ENCODE assay signal across 16 cellular contexts in genomic region chr17:31074772-31075538, GRCh38. TPM values are rescaled to one million over a fixed set of nuclear protein-coding genes. Genes with fewer than 3 reads are reported as not detected.
DNase-seq lines count a peak whose midpoint lies in the region; ATAC-seq, FAIRE-seq and TF ChIP-seq lines count a peak whose summit lies in the region.
"Had no signal": no experiment of that assay in that cellular context is flagged by ENCODE, and none has a peak within 500 bp of the region (broad histone marks: within the 10 kb centered on the region; RNA-seq: fewer than 3 reads in every experiment).

No MANE protein-coding gene starts in this region.

- H3K36me3 ChIP-seq in thyroid gland = no peaks in the 10 kb centered on the region
- no peaks in the 10 kb centered on the region for H3K36me3 ChIP-seq in HepG2 (replicated peaks in 1 of 2; ENCODE audit: control insufficient read depth in 1 of 2, insufficient read depth in 2 of 2, low read length in 2 of 2)
- H3K36me3 ChIP-seq: transverse colon, WERI-Rb-1 had no signal

- peak; percentile 27 for DNase-seq in NCI-H2171 treated with DMSO at 0.1 percent for 48 hours (lab: John Stamatoyannopoulos, UW)
- no peak for DNase-seq in NCI-H2171 (lab: John Stamatoyannopoulos, UW)
- DNase-seq in RWPE1 (ENCODE audit: low spot score) = no peak
- peak; percentile 20 for DNase-seq in fibroblast of villous mesenchyme (ENCODE audit: low read depth)
- peak; percentile 13 to 20 for DNase-seq in thyroid gland
- no peak for DNase-seq in retina
- DNase-seq in HepG2 (ENCODE audit: low spot score) = no peak
- DNase-seq: 8988T; activated naive CD8-positive, alpha-beta T cell treated with anti-CD3 and anti-CD28 coated beads for 36 hours; dorsolateral prefrontal cortex; NCI-H1417 treated with DMSO at 0.1 percent for 48 hours; nucleus accumbens; SHP77 treated with DMSO at 0.1 percent for 48 hours; transverse colon; WERI-Rb-1 had no signal

- H3K27me3 ChIP-seq in thyroid gland = no peaks in the 10 kb centered on the region
- H3K27me3 ChIP-seq in HepG2 (ENCODE audit: control insufficient read depth in 1 of 2, insufficient read depth in 2 of 2, low read length in 2 of 2) = no peaks in the 10 kb centered on the region
- H3K27me3 ChIP-seq: dorsolateral prefrontal cortex, transverse colon had no signal

- H4K20me1 ChIP-seq in HepG2 (ENCODE audit: insufficient read depth, low read length) = no peaks in the 10 kb centered on the region

- CTCF ChIA-PET in RWPE1 (lab: Yijun Ruan, JAX) = interaction anchor here (0.6 kb wide), 2 partner anchors 35 to 614 kb away, joined by 3 to 4 read pairs; no protein-coding TSS in a partner anchor
- CTCF ChIA-PET in HepG2 (lab: Yijun Ruan, JAX; ENCODE audit: low intra/inter-chr PET ratio, low total read pairs) = no interaction called here

- H3K9me3 ChIP-seq in thyroid gland (no peaks in the 10 kb centered on the region), HepG2 (ENCODE audit: low read length) (no peaks in the 10 kb centered on the region)
- H3K9me3 ChIP-seq: transverse colon had no signal

- no peaks in the 10 kb centered on the region for H3K79me2 ChIP-seq in HepG2 (ENCODE audit: insufficient read depth, low read length)

- H3K4me3 ChIP-seq in fibroblast of villous mesenchyme (ENCODE audit: low read depth, low read length) (no peak overlapping the region), thyroid gland (replicated peaks in 1 of 3) (no peak overlapping the region), HepG2 (replicated peaks in 1 of 3; ENCODE audit: insufficient read depth in 1 of 3, low read depth in 2 of 3, low read length in 3 of 3) (no peak overlapping the region)
- H3K4me3 ChIP-seq: dorsolateral prefrontal cortex, transverse colon had no signal

- no peak overlapping the region for H3K4me2 ChIP-seq in HepG2 (ENCODE audit: low read depth, low read length)

- H3K27ac ChIP-seq in RWPE1 (peak overlapping the region; percentile 9; the same call in 1 of the 2 replicates), thyroid gland (no peak overlapping the region), HepG2 (ENCODE audit: extremely low read length, insufficient read depth, low read length) (no peak overlapping the region)
- H3K27ac ChIP-seq: dorsolateral prefrontal cortex, transverse colon, WERI-Rb-1 had no signal

- H3K9ac ChIP-seq in HepG2 (ENCODE audit: insufficient read depth, low read depth, low read length) = no peak overlapping the region

- no peak for FAIRE-seq in HepG2 (lab: Jason Lieb, UNC)

- WGBS in thyroid gland, 2 donors = 36 to 38% methylated on average over 4 of the region's 4 CpGs
- 19% methylated on average over 4 of the region's 4 CpGs for WGBS in HepG2 (ENCODE audit: low lambda C conversion rate)

- in situ Hi-C loops in HepG2 (cut with HindIII; ENCODE audit: extremely low pct_ligation_motif_present, low pct_unique_long_range_greater_than_20kb) = no loop called here

- H2AFZ ChIP-seq in HepG2 (ENCODE audit: low read length) = no peak overlapping the region

- no peak for TF ChIP-seq RAD21 in HepG2 (CRISPR knock-in tag; IDR thresholded peaks at IDR 0.05)

- TF ChIP-seq EP300 in HepG2 (IDR thresholded peaks at IDR 0.05; ENCODE audit: low read depth in 2 of 2, low read length in 2 of 2) = no peak
- TF ChIP-seq EP300 in HepG2 (CRISPR knock-in tag; IDR thresholded peaks at IDR 0.05; ENCODE audit: borderline replicate concordance) = no peak

- intact Hi-C loops in thyroid gland (cut with DNase I) (no loop called here), HepG2 (cut with micrococcal nuclease; ENCODE audit: unreplicated experiment) (no loop called here)

- TF ChIP-seq CTCF in RWPE1 (conservative IDR thresholded peaks at IDR 0.05; ENCODE audit: low read depth) (no peak), fibroblast of villous mesenchyme (IDR thresholded peaks at IDR 0.05; ENCODE audit: insufficient read depth, low read depth, low read length) (no peak), thyroid gland (IDR thresholded peaks at IDR 0.05) (no peak), HepG2 (CRISPR knock-in tag; IDR thresholded peaks at IDR 0.05) (no peak)

- BruUV-seq in HepG2 (replicated peaks; lab: Mats Ljungman, UMichigan) = no TSS peak

- ATAC-seq in GM18909 (IDR thresholded peaks at IDR 0.05; ENCODE audit: poor library complexity, unreplicated experiment) (no peak), HepG2 (no peak)

- H3K4me1 ChIP-seq in thyroid gland (no peaks in the 10 kb centered on the region), HepG2 (ENCODE audit: insufficient read depth, low read length) (no peaks in the 10 kb centered on the region)

- TF ChIP-seq POLR2A in thyroid gland (IDR thresholded peaks at IDR 0.05) (no peak), HepG2 (IDR thresholded peaks at IDR 0.05; ENCODE audit: insufficient read depth in 1 of 2, low read depth in 2 of 2, low read length in 2 of 2) (no peak)

- POLR2A ChIA-PET in RWPE1 (lab: Yijun Ruan, JAX; ENCODE audit: low non-redundant PET) = no interaction called here
- POLR2A ChIA-PET in HepG2 (lab: Yijun Ruan, JAX) = no interaction called here

TF ChIP-seq in HepG2, 621 proteins besides CTCF, POLR2A, EP300 and RAD21:
- TF ChIP-seq ZNF513 (CRISPR knock-in tag; conservative IDR thresholded peaks at IDR 0.05) = no peak
- no peak for TF ChIP-seq ZSCAN12 (CRISPR knock-in tag; IDR thresholded peaks at IDR 0.05)
- TF ChIP-seq BATF2 (CRISPR knock-in tag; IDR thresholded peaks at IDR 0.05) = no peak
- TF ChIP-seq HHEX (CRISPR knock-in tag; IDR thresholded peaks at IDR 0.05) = no peak
- TF ChIP-seq ZNF761 (CRISPR knock-in tag; conservative IDR thresholded peaks at IDR 0.05) = no peak
- no peak for TF ChIP-seq NFIB (CRISPR knock-in tag; IDR thresholded peaks at IDR 0.05; ENCODE audit: borderline replicate concordance)
- TF ChIP-seq ATF7 (IDR thresholded peaks at IDR 0.05) = no peak
- no peak for TF ChIP-seq ATF7 (CRISPR knock-in tag; IDR thresholded peaks at IDR 0.05)
- TF ChIP-seq ZNF776 (CRISPR knock-in tag; IDR thresholded peaks at IDR 0.05) = no peak
- no peak for TF ChIP-seq ZNF44 (CRISPR knock-in tag; IDR thresholded peaks at IDR 0.05)
- no peak for TF ChIP-seq ZNF563 (CRISPR knock-in tag; IDR thresholded peaks at IDR 0.05)
- no peak for TF ChIP-seq JUN (CRISPR knock-in tag; IDR thresholded peaks at IDR 0.05)

RNA-seq across cellular contexts. Expression of gene NF1, which starts 19.8 kb away (rescaled TPM):
- total RNA-seq in fibroblast of villous mesenchyme = 75.1 and 82.5 TPM in 2 replicates
- total RNA-seq in thyroid gland = 100 to 1,000 TPM; 102 to 208 (median 129) TPM
- total RNA-seq in HepG2 (2016; rRNA removed; fragmentation: Illumina TruSeq; extraction: Trizol) = 21.5 and 35.4 TPM in 2 replicates
- total RNA-seq in HepG2 (2016; cell fraction: cytosol; rRNA removed; fragmentation: Illumina TruSeq; extraction: Trizol; ENCODE audit: low read depth) = 17.1 and 28.3 TPM in 2 replicates
- 18.5 and 33.9 TPM in 2 replicates for total RNA-seq in HepG2 (2016; cell fraction: insoluble cytoplasmic fraction; rRNA removed; fragmentation: Illumina TruSeq; extraction: Trizol)
- 11.5 and 14.4 TPM in 2 replicates for total RNA-seq in HepG2 (2016; cell fraction: membrane; rRNA removed; fragmentation: Illumina TruSeq; extraction: Trizol)
- 47.7 and 52.4 TPM in 2 replicates for total RNA-seq in HepG2 (2016; cell fraction: nucleus; rRNA removed; fragmentation: Illumina TruSeq; extraction: Trizol)
- 26.5 and 26.8 TPM in 2 replicates for polyA plus RNA-seq in HepG2 (2011; rRNA removed)
- 14.5 and 21.4 TPM in 2 replicates for polyA plus RNA-seq in HepG2 (2011; cell fraction: cytosol; rRNA removed)
- 41.8 and 42.7 TPM in 2 replicates for polyA plus RNA-seq in HepG2 (2011; cell fraction: nucleus; rRNA removed)
- 15.1 and 18.4 TPM in 2 replicates for polyA plus RNA-seq in HepG2 (2012)
- polyA plus RNA-seq in HepG2 (2016; cell fraction: cytosol; fragmentation: Illumina TruSeq; extraction: Trizol; ENCODE audit: low read depth) = 0.50 and 0.57 TPM in 2 replicates
- polyA plus RNA-seq in HepG2 (2016; cell fraction: insoluble cytoplasmic fraction; fragmentation: Illumina TruSeq; extraction: Trizol; ENCODE audit: low read depth) = 19.3 and 19.5 TPM in 2 replicates
- polyA plus RNA-seq in HepG2 (2016; cell fraction: membrane; fragmentation: Illumina TruSeq; extraction: Trizol; ENCODE audit: low read depth) = 1.2 and 1.3 TPM in 2 replicates
- polyA plus RNA-seq in HepG2 (2016; cell fraction: nucleus; fragmentation: Illumina TruSeq; extraction: Trizol; ENCODE audit: insufficient read depth, low read depth) = 19.1 and 25.9 TPM in 2 replicates
- 108 and 118 TPM in 2 replicates for polyA minus RNA-seq in HepG2 (2011; rRNA and poly(A)+ RNA removed; ENCODE audit: low replicate concordance)
- 59.6 and 76.9 TPM in 2 replicates for polyA minus RNA-seq in HepG2 (2011; cell fraction: cytosol; rRNA and poly(A)+ RNA removed)
- 229 and 246 TPM in 2 replicates for polyA minus RNA-seq in HepG2 (2011; cell fraction: nucleus; rRNA and poly(A)+ RNA removed)

Comparison
In these comparisons a context has a peak if more than half of its experiments do, and no peak if none do; other contexts are left out.
1. DNase-seq: peak in NCI-H2171 treated with DMSO at 0.1 percent for 48 hours (single experiment), fibroblast of villous mesenchyme (single experiment) and thyroid gland (2 of 2); none in NCI-H2171 (single experiment), RWPE1 (single experiment), retina (single experiment) and HepG2 (single experiment).